ENCODE assay signal across 11 cellular contexts in the genomic region with DNA sequence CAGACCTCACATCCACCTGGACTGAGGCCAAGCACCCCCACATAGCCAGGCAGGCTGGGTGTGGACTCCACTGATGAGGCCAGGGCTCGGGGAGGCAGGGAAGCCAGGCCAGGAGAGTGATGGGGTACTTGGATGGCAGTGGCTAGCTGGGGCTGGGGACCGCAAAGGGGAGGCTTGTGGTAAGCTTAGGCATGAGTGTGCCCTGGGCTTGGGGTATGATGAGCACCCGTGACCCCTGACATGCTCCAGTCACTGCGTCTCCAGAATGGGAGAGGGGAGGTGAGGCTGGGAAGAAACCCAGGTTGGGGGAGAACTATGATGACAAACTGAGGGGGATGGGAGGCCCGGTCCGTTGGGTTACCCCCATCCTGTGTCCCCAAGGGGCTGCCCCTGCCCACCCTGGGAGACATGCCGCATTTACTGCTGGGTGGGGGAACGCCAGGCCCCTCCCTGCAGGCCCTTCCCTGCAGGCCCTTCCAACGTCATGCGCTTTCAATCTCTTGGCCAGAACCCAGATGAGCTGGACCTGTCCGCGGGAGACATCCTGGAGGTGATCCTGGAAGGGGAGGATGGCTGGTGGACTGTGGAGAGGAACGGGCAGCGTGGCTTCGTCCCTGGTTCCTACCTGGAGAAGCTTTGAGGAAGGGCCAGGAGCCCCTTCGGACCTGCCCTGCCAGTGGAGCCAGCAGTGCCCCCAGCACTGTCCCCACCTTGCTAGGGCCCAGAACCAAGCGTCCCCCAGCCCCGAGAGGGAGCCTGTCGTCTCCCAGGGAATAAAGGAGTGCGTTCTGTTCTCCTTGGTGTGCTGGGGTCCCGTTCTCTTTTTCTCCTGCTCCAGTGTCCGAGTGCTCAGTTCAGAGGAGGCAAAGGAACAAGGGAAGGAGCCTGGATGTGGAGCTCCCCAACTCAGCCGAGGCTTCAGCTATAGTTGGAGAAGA. TPM values are rescaled to one million over a fixed set of nuclear protein-coding genes. Genes with fewer than 3 reads are reported as not detected.
DNase-seq lines count a peak whose midpoint lies in the region; ATAC-seq and TF ChIP-seq lines count a peak whose summit lies in the region.
"Had no signal": no experiment of that assay in that cellular context is flagged by ENCODE, and none has a peak within 500 bp of the region (broad histone marks: within the 10 kb centered on the region; RNA-seq: fewer than 3 reads in every experiment).

No MANE protein-coding gene starts in this region.

- DNase-seq in stimulated activated naive CD8-positive, alpha-beta T cell treated with anti-CD3 and anti-CD28 coated beads, Interleukin-15, Interleukin-2, amounts not matched to agents 100 U/mL and 50 U/mL, for 24 hours, result no peak
- no peak for DNase-seq in naive thymus-derived CD4-positive, alpha-beta T cell
- DNase-seq in aorta (peak; percentile 41 to 65), DMS114 treated with DMSO at 0.1 percent for 48 hours (lab: John Stamatoyannopoulos, UW; ENCODE audit: unreplicated experiment) (no peak), NCI-H510A treated with DMSO at 0.1 percent for 48 hours (lab: John Stamatoyannopoulos, UW) (no peak)
- DNase-seq: erythroblast, NCI-H82 had no signal

- H3K27ac ChIP-seq in naive thymus-derived CD4-positive, alpha-beta T cell (ENCODE audit: low read depth, low read length), result no peak overlapping the region
- H3K27ac ChIP-seq in aorta (ENCODE audit: low read depth in 1 of 2, low read length in 2 of 2), result no peak overlapping the region

- H3K27ac Mint-ChIP-seq in stimulated activated naive CD8-positive, alpha-beta T cell treated with anti-CD3 and anti-CD28 coated beads, Interleukin-15, Interleukin-2, amounts not matched to agents 100 ng/mL and 50 ng/mL, for 24 hours, result peak overlapping the region; percentile 72
- peak overlapping the region in 4 of 5 experiments; percentile 54 to 88 (median 78) for H3K27ac Mint-ChIP-seq in brain
- peak overlapping the region in 8 of 9 donors; percentile 48 to 88 (median 78) for H3K27ac Mint-ChIP-seq in naive thymus-derived CD4-positive, alpha-beta T cell

- H3K4me3 Mint-ChIP-seq in stimulated activated naive CD8-positive, alpha-beta T cell treated with anti-CD3 and anti-CD28 coated beads, Interleukin-15, Interleukin-2, amounts not matched to agents 100 ng/mL and 50 ng/mL, for 24 hours, result no peak overlapping the region
- H3K4me3 Mint-ChIP-seq in brain, result no peak overlapping the region
- H3K4me3 Mint-ChIP-seq in naive thymus-derived CD4-positive, alpha-beta T cell, result peak overlapping the region in 2 of 10 donors; percentile 16 to 64

- H3K4me1 Mint-ChIP-seq in stimulated activated naive CD8-positive, alpha-beta T cell treated with anti-CD3 and anti-CD28 coated beads, Interleukin-15, Interleukin-2, amounts not matched to agents 100 ng/mL and 50 ng/mL, for 24 hours (ENCODE audit: low read depth), result peaks cover 6% of the 10 kb centered on the region
- H3K4me1 Mint-ChIP-seq in brain, result peaks cover 14% of the 10 kb centered on the region
- peaks cover 1 to 17% (median 8%) of the 10 kb centered on the region in 7 donors for H3K4me1 Mint-ChIP-seq in naive thymus-derived CD4-positive, alpha-beta T cell

- no peaks in the 10 kb centered on the region for H3K27me3 ChIP-seq in naive thymus-derived CD4-positive, alpha-beta T cell (ENCODE audit: control insufficient read depth in 2 of 2, insufficient read depth in 2 of 2, low read length in 2 of 2)
- no peaks in the 10 kb centered on the region for H3K27me3 ChIP-seq in aorta (ENCODE audit: control insufficient read depth in 1 of 2, insufficient read depth in 2 of 2, low read length in 1 of 2)

- no peak overlapping the region for H3K4me3 ChIP-seq in naive thymus-derived CD4-positive, alpha-beta T cell (ENCODE audit: low read length)
- no peak overlapping the region for H3K4me3 ChIP-seq in aorta (ENCODE audit: low read length in 2 of 2)

- ATAC-seq in stimulated activated naive CD8-positive, alpha-beta T cell treated with anti-CD3 and anti-CD28 coated beads, Interleukin-15, Interleukin-2, amounts not matched to agents 100 U/mL and 50 U/mL, for 24 hours, result no peak
- no peak for ATAC-seq in naive thymus-derived CD4-positive, alpha-beta T cell
- ATAC-seq in aorta (ENCODE audit: low FRiP score) (no peak), GM19351 (IDR thresholded peaks at IDR 0.05; ENCODE audit: unreplicated experiment) (no peak)

- POLR2A ChIA-PET in naive thymus-derived CD4-positive, alpha-beta T cell (lab: Charles Lee), result interaction anchor here (1.2 kb wide), 1 partner anchor 42 kb away, joined by 4 read pairs; a partner anchor contains a TSS

- H3K27me3 Mint-ChIP-seq in stimulated activated naive CD8-positive, alpha-beta T cell treated with anti-CD3 and anti-CD28 coated beads, Interleukin-15, Interleukin-2, amounts not matched to agents 100 ng/mL and 50 ng/mL, for 24 hours, result no peaks in the 10 kb centered on the region
- no peaks in the 10 kb centered on the region for H3K27me3 Mint-ChIP-seq in brain
- peaks cover 0 to 3% (median 0%) of the 10 kb centered on the region in 5 donors for H3K27me3 Mint-ChIP-seq in naive thymus-derived CD4-positive, alpha-beta T cell

- peaks cover 37% of the 10 kb centered on the region for H3K36me3 Mint-ChIP-seq in stimulated activated naive CD8-positive, alpha-beta T cell treated with anti-CD3 and anti-CD28 coated beads, Interleukin-15, Interleukin-2, amounts not matched to agents 100 ng/mL and 50 ng/mL, for 24 hours (ENCODE audit: low read depth)
- H3K36me3 Mint-ChIP-seq in brain, result peaks cover 27% of the 10 kb centered on the region
- peaks cover 0 to 76% (median 11%) of the 10 kb centered on the region in 5 donors for H3K36me3 Mint-ChIP-seq in naive thymus-derived CD4-positive, alpha-beta T cell

- 82 to 85% methylated on average over 23 of the region's 23 CpGs for WGBS in aorta, 2 donors

- intact Hi-C loops in naive thymus-derived CD4-positive, alpha-beta T cell (cut with micrococcal nuclease), result no loop called here
- intact Hi-C loops in aorta (cut with DNase I), result no loop called here

- TF ChIP-seq CTCF in brain (conservative IDR thresholded peaks at IDR 0.05), result no peak

- H3K9me3 Mint-ChIP-seq in stimulated activated naive CD8-positive, alpha-beta T cell treated with anti-CD3 and anti-CD28 coated beads, Interleukin-15, Interleukin-2, amounts not matched to agents 100 ng/mL and 50 ng/mL, for 24 hours, result no peaks in the 10 kb centered on the region
- peaks cover 0 to 15% (median 6%) of the 10 kb centered on the region in 5 experiments for H3K9me3 Mint-ChIP-seq in brain
- H3K9me3 Mint-ChIP-seq in naive thymus-derived CD4-positive, alpha-beta T cell, result peaks cover 0 to 23% (median 4%) of the 10 kb centered on the region in 11 donors

- H3K4me1 ChIP-seq in naive thymus-derived CD4-positive, alpha-beta T cell (ENCODE audit: control insufficient read depth in 2 of 2, insufficient read depth in 2 of 2, low read length in 2 of 2), result no peaks in the 10 kb centered on the region
- no peaks in the 10 kb centered on the region for H3K4me1 ChIP-seq in aorta (ENCODE audit: control insufficient read depth in 1 of 2, insufficient read depth in 2 of 2, low read length in 2 of 2)

- H3K36me3 ChIP-seq in naive thymus-derived CD4-positive, alpha-beta T cell (ENCODE audit: control insufficient read depth in 2 of 3, insufficient read depth in 3 of 3, low read length in 3 of 3), result peaks cover 13 to 58% (median 13%) of the 10 kb centered on the region in 3 experiments
- peaks cover 2 to 3% of the 10 kb centered on the region in 2 donors for H3K36me3 ChIP-seq in aorta (ENCODE audit: control insufficient read depth in 1 of 2, insufficient read depth in 2 of 2, low read length in 1 of 2)

- H3K9me3 ChIP-seq in naive thymus-derived CD4-positive, alpha-beta T cell (ENCODE audit: control insufficient read depth in 2 of 3, low read length in 3 of 3), result peaks cover 0 to 6% (median 0%) of the 10 kb centered on the region in 3 experiments
- H3K9me3 ChIP-seq in aorta (ENCODE audit: control insufficient read depth, low read length), result no peaks in the 10 kb centered on the region

- CTCF ChIA-PET in naive thymus-derived CD4-positive, alpha-beta T cell (lab: Charles Lee), result no interaction called here

RNA-seq across cellular contexts. Expression of a gene that starts 34.1 kb away (rescaled TPM):
- polyA plus RNA-seq in brain (ENCODE audit: insufficient read depth, low read depth, low replicate concordance) (206 TPM), aorta (100 to 1,000 TPM; 107 to 123 TPM)
- 10 to 100 TPM; 17.5 to 24.4 (median 21.7) TPM for total RNA-seq in naive thymus-derived CD4-positive, alpha-beta T cell
- 100 to 1,000 TPM in 1 of 2 donors, 10 to 100 TPM in 1; 74.7 to 101 TPM for polyA plus RNA-seq in naive thymus-derived CD4-positive, alpha-beta T cell
- 100 to 1,000 TPM; 106 to 121 TPM for total RNA-seq in aorta

RNA-seq across cellular contexts. Expression of a gene that starts 41.9 kb away (rescaled TPM):
- polyA plus RNA-seq in brain (ENCODE audit: insufficient read depth, low read depth, low replicate concordance), result 2.4 TPM
- total RNA-seq in naive thymus-derived CD4-positive, alpha-beta T cell, result 100 to 1,000 TPM; 101 to 182 (median 146) TPM
- polyA plus RNA-seq in naive thymus-derived CD4-positive, alpha-beta T cell, result 10 to 100 TPM; 29.1 to 38.2 TPM
- total RNA-seq in aorta, result 10 to 100 TPM; 14.1 to 42.9 TPM
- polyA plus RNA-seq in aorta, result 10 to 100 TPM; 16.5 to 30.4 TPM
- total RNA-seq: M059J had no signal

Comparison
In these comparisons a context has a peak if more than half of its experiments do, and no peak if none do; other contexts are left out.
1. DNase-seq: peak in aorta (2 of 2); none in stimulated activated naive CD8-positive, alpha-beta T cell treated with anti-CD3 and anti-CD28 coated beads, Interleukin-15, Interleukin-2, amounts not matched to agents 100 U/mL and 50 U/mL, for 24 hours (single experiment), naive thymus-derived CD4-positive, alpha-beta T cell (0 of 9), DMS114 treated with DMSO at 0.1 percent for 48 hours (single experiment) and NCI-H510A treated with DMSO at 0.1 percent for 48 hours (single experiment).
2. Peak in every context shown above with its lines, with median percentiles within 50 percentile points of each other: H3K27ac Mint-ChIP-seq.